Comparison of ENCODE assay signal across 1 cellular context in the genomic region with DNA sequence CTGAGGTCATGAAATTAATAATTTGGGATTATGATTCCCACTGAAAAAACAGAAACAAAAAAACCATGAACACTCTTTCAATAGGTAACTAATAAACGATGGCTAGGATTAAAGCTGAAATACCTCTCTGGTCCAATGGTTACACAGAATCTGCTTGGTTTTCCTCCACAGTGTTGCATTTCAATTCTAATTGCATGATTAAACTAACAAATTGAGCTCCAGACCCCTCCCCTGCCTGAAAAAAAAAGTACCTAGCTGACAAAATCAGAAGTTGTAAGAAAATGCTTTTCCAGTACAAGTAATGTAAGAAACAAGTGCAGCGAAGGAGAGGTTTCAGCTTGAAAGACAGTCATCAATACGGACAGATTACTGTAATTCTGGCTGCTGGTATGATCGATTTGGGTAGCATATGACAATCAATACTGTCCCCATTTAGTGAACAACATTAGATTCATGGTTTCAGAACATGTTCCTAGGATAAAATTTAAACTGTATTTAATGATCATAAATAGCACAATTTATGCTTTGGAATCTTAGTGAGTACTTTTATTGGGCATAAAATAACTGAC.
TF ChIP-seq lines count a peak whose summit lies in the region.

No MANE protein-coding gene starts in this region.

TF ChIP-seq in HepG2, 621 proteins besides CTCF, POLR2A, EP300 and RAD21 (continued from another document):
- TF ChIP-seq, protein P1, sequence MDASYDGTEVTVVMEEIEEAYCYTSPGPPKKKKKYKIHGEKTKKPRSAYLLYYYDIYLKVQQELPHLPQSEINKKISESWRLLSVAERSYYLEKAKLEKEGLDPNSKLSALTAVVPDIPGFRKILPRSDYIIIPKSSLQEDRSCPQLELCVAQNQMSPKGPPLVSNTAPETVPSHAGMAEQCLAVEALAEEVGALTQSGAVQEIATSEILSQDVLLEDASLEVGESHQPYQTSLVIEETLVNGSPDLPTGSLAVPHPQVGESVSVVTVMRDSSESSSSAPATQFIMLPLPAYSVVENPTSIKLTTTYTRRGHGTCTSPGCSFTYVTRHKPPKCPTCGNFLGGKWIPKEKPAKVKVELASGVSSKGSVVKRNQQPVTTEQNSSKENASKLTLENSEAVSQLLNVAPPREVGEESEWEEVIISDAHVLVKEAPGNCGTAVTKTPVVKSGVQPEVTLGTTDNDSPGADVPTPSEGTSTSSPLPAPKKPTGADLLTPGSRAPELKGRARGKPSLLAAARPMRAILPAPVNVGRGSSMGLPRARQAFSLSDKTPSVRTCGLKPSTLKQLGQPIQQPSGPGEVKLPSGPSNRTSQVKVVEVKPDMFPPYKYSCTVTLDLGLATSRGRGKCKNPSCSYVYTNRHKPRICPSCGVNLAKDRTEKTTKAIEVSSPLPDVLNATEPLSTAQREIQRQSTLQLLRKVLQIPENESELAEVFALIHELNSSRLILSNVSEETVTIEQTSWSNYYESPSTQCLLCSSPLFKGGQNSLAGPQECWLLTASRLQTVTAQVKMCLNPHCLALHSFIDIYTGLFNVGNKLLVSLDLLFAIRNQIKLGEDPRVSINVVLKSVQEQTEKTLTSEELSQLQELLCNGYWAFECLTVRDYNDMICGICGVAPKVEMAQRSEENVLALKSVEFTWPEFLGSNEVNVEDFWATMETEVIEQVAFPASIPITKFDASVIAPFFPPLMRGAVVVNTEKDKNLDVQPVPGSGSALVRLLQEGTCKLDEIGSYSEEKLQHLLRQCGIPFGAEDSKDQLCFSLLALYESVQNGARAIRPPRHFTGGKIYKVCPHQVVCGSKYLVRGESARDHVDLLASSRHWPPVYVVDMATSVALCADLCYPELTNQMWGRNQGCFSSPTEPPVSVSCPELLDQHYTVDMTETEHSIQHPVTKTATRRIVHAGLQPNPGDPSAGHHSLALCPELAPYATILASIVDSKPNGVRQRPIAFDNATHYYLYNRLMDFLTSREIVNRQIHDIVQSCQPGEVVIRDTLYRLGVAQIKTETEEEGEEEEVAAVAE (CRISPR knock-in tag; IDR thresholded peaks at IDR 0.05; ENCODE audit: borderline replicate concordance): no peak
- TF ChIP-seq SYNCRIP (IDR thresholded peaks at IDR 0.05; ENCODE audit: insufficient read depth, low read depth, low read length) (0 out of 2 replicates have a peak, but pooled peaks have one; percentile 73), SPEN (CRISPR knock-in tag; IDR thresholded peaks at IDR 0.05; ENCODE audit: low read depth) (no peak)
TF ChIP-seq in HepG2: peak in this region for 3.
